10 cellular contexts compared by ENCODE assay signal in the genomic region with DNA sequence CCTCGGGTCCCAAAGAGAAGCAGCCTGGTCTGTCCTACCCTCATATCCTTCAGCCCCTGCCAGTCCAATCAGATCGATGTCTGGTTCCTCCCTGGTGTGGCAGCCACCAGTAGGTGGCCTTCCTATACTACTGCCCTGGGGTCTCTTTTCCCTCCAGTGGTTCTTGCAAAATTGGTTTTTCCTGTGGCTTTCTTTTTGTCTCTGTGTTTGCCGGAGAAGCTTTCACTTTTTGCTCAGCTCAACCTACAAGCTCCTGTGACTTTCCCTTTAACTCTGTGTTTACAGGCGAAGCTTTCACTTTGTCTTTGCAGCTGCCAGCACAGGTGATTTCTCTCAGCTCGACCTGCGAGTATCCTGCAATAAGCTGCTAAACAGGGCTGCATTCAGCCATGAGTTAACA. TPM values are rescaled to one million over a fixed set of nuclear protein-coding genes. Genes with fewer than 3 reads are reported as not detected.
DNase-seq lines count a peak whose midpoint lies in the region; ATAC-seq, FAIRE-seq and TF ChIP-seq lines count a peak whose summit lies in the region.
"Had no signal": no experiment of that assay in that cellular context is flagged by ENCODE, and none has a peak within 500 bp of the region (broad histone marks: within the 10 kb centered on the region; RNA-seq: fewer than 3 reads in every experiment).

No MANE protein-coding gene starts in this region.

- in situ Hi-C loops in GM12878 (cut with MboI) = loop anchor here (10.0 kb wide), 1 partner anchor 270 kb away; no protein-coding TSS in a partner anchor

- BruUV-seq in GM12878 (replicated peaks; lab: Mats Ljungman, UMichigan) = no TSS peak

- H3K4me1 ChIP-seq in GM12878 (ENCODE audit: control insufficient read depth, insufficient read depth, low read length) = no peaks in the 10 kb centered on the region
- no peaks in the 10 kb centered on the region for H3K4me1 ChIP-seq in CD8-positive, alpha-beta memory T cell (ENCODE audit: insufficient read depth, low read length)

- intact Hi-C loops in GM12878 (cut with micrococcal nuclease; ENCODE audit: unreplicated experiment) = loop anchor here (1.0 to 10.0 kb wide), 5 partner anchors 121 to 630 kb away; no protein-coding TSS in a partner anchor

- CTCF ChIA-PET in GM12878 (lab: Yijun Ruan, JAX) = interaction anchor here (0.6 to 3.1 kb wide), 25 partner anchors 10 to 406 kb away, joined by 3 to 42 read pairs (median 5); a partner anchor contains a TSS
- CTCF ChIA-PET in CD8-positive, alpha-beta memory T cell (lab: Charles Lee) = no interaction called here

- H3K27ac Mint-ChIP-seq in neural crest cell (ENCODE audit: unreplicated experiment) = no peak overlapping the region
- H3K27ac Mint-ChIP-seq in CD8-positive, alpha-beta memory T cell = no peak overlapping the region

- H3K27me3 ChIP-seq in GM12878 (replicated peaks in 1 of 2; ENCODE audit: control insufficient read depth in 2 of 2, insufficient read depth in 2 of 2, low read length in 1 of 2) = no peaks in the 10 kb centered on the region
- H3K27me3 ChIP-seq in CD8-positive, alpha-beta memory T cell (ENCODE audit: insufficient read depth, low read length, poor library complexity, severe bottlenecking) = no peaks in the 10 kb centered on the region

- no peaks in the 10 kb centered on the region for H3K79me2 ChIP-seq in GM12878 (ENCODE audit: control insufficient read depth, insufficient read depth, low read length)

- RAD21 ChIA-PET in GM12878 (lab: Charles Lee; ENCODE audit: unreplicated experiment) = interaction anchor here (0.8 to 3.1 kb wide), 13 partner anchors 40 to 407 kb away, joined by 3 to 29 read pairs (median 8); a partner anchor contains a TSS

- peak; percentile 48 for TF ChIP-seq RAD21 in GM12878 (IDR thresholded peaks at IDR 0.05; ENCODE audit: insufficient read depth, low read depth, low read length)

- FAIRE-seq in GM12878 (lab: Jason Lieb, UNC) = peak; percentile 13

- no peak for TF ChIP-seq EP300 in GM12878 (IDR thresholded peaks at IDR 0.05; ENCODE audit: borderline replicate concordance in 1 of 2, control insufficient read depth in 1 of 2, low read depth in 2 of 2, low read length in 2 of 2)

- H3K36me3 Mint-ChIP-seq in neural crest cell (ENCODE audit: low read depth) = no peaks in the 10 kb centered on the region
- H3K36me3 Mint-ChIP-seq in CD8-positive, alpha-beta memory T cell = no peaks in the 10 kb centered on the region

- no peak overlapping the region for H3K4me2 ChIP-seq in GM12878 (ENCODE audit: control insufficient read depth, insufficient read depth)

- H3K9me3 Mint-ChIP-seq in neural crest cell = no peaks in the 10 kb centered on the region
- peaks cover 0 to 5% (median 4%) of the 10 kb centered on the region in 5 donors for H3K9me3 Mint-ChIP-seq in CD8-positive, alpha-beta memory T cell

- H3K4me3 ChIP-seq in GM12878 = no peak overlapping the region
- no peak overlapping the region for H3K4me3 ChIP-seq in CD8-positive, alpha-beta memory T cell (ENCODE audit: low read length)

- 20% methylated on average over 6 of the region's 6 CpGs for WGBS in GM12878 (ENCODE audit: insufficient coverage, insufficient replicate concordance, low lambda C conversion rate, missing lambda C conversion rate)

- peaks cover 22% of the 10 kb centered on the region for H3K4me1 Mint-ChIP-seq in neural crest cell
- no peaks in the 10 kb centered on the region for H3K4me1 Mint-ChIP-seq in CD8-positive, alpha-beta memory T cell

- DNase-seq in GM12878 (ENCODE audit: low read depth, low spot score) = peak; percentile 21
- no peak for DNase-seq in neural crest cell (ENCODE audit: low read depth, low spot score)
- no peak for DNase-seq in superior temporal gyrus (ENCODE audit: extremely low spot score)
- no peak for DNase-seq in CD8-positive, alpha-beta memory T cell
- no peak for DNase-seq in SKM-1 treated with dmso at 0.1 percent for 144 hours (lab: John Stamatoyannopoulos, UW; ENCODE audit: unreplicated experiment)
- no peak for DNase-seq in stimulated activated naive CD4-positive, alpha-beta T cell (lab: John Stamatoyannopoulos, UW)

- TF ChIP-seq CTCF in GM12878 (IDR thresholded peaks at IDR 0.05 in 2 of 3, conservative IDR thresholded peaks at IDR 0.05 in 1 of 3; ENCODE audit: control insufficient read depth in 2 of 3, extremely low read depth in 1 of 3, insufficient read depth in 1 of 3, low read depth in 3 of 3, low read length in 3 of 3) = peak; percentile 26 to 36 (median 35); a peak in 3 of 6 replicates
- peak; percentile 47 for TF ChIP-seq CTCF in neural crest cell (conservative IDR thresholded peaks at IDR 0.05)

- TF ChIP-seq POLR2A in GM12878 (IDR thresholded peaks at IDR 0.05; ENCODE audit: low read depth, low read length) = no peak

- H3K27me3 Mint-ChIP-seq in neural crest cell (ENCODE audit: low read depth) = peaks cover 3% of the 10 kb centered on the region
- no peaks in the 10 kb centered on the region for H3K27me3 Mint-ChIP-seq in CD8-positive, alpha-beta memory T cell

- H3K9ac ChIP-seq in GM12878 (ENCODE audit: control insufficient read depth, insufficient read depth, low read length) = no peak overlapping the region

- POLR2A ChIA-PET in GM12878 (lab: Charles Lee) = interaction anchor here (0.7 to 1.7 kb wide), 2 partner anchors 145 to 153 kb away, joined by 3 to 4 read pairs; no protein-coding TSS in a partner anchor
- POLR2A ChIA-PET in CD8-positive, alpha-beta memory T cell (lab: Charles Lee) = no interaction called here

- H3K27ac ChIP-seq in GM12878 (ENCODE audit: control insufficient read depth, insufficient read depth) = no peak overlapping the region
- no peak overlapping the region for H3K27ac ChIP-seq in CD8-positive, alpha-beta memory T cell (ENCODE audit: low read depth, low read length)
- H3K27ac ChIP-seq: epithelial cell of prostate had no signal

- no peaks in the 10 kb centered on the region for H3K9me3 ChIP-seq in GM12878 (replicated peaks; ENCODE audit: control insufficient read depth, insufficient read depth, low read length)
- H3K9me3 ChIP-seq in CD8-positive, alpha-beta memory T cell (ENCODE audit: low read length) = no peaks in the 10 kb centered on the region

- H4K20me1 ChIP-seq in GM12878 (ENCODE audit: control insufficient read depth, insufficient read depth) = no peaks in the 10 kb centered on the region

- H3K36me3 ChIP-seq in GM12878 (ENCODE audit: control insufficient read depth in 2 of 2, insufficient read depth in 2 of 2, low read length in 1 of 2) = no peaks in the 10 kb centered on the region
- H3K36me3 ChIP-seq in CD8-positive, alpha-beta memory T cell (ENCODE audit: insufficient read depth, low read length) = no peaks in the 10 kb centered on the region

- ATAC-seq in GM18517 (IDR thresholded peaks at IDR 0.05; ENCODE audit: unreplicated experiment) (peak; percentile 59), HG03280 (IDR thresholded peaks at IDR 0.05; ENCODE audit: unreplicated experiment) (peak; percentile 42), GM12878 (peak; percentile 83)

- H2AFZ ChIP-seq in GM12878 (ENCODE audit: control insufficient read depth, low read depth, low read length) = no peak overlapping the region; the same call in 1 of the 2 replicates

- no peak overlapping the region for H3K4me3 Mint-ChIP-seq in neural crest cell
- no peak overlapping the region for H3K4me3 Mint-ChIP-seq in CD8-positive, alpha-beta memory T cell

- SMC1A ChIA-PET in GM12878 (lab: Charles Lee; ENCODE audit: uncharacterized antibody, unreplicated experiment) = interaction anchor here (0.6 to 2.6 kb wide), 26 partner anchors 10 to 267 kb away, joined by 3 to 40 read pairs (median 4); a partner anchor contains a TSS

TF ChIP-seq in GM12878, 131 proteins besides CTCF, POLR2A, EP300 and RAD21:
- peak; percentile 30; the same call in 1 of the 2 replicates for TF ChIP-seq SMC3 (IDR thresholded peaks at IDR 0.05; ENCODE audit: borderline replicate concordance, low read length)
- TF ChIP-seq RAD51 (IDR thresholded peaks at IDR 0.05) = no peak
- TF ChIP-seq RCOR1 (conservative IDR thresholded peaks at IDR 0.05; ENCODE audit: low read depth, low read length) = no peak
- peak; percentile 46; the same call in 1 of the 2 replicates for TF ChIP-seq NBN (IDR thresholded peaks at IDR 0.05)
- TF ChIP-seq NRF1 (conservative IDR thresholded peaks at IDR 0.05; ENCODE audit: low read depth, low read length) = no peak
TF ChIP-seq in GM12878: peak in this region for 2.

RNA-seq across cellular contexts. Expression of a gene that starts 46.8 kb away (rescaled TPM):
- not detected in 2 replicates for total RNA-seq in GM12878 (2013; cell fraction: nucleolus; rRNA removed)
- total RNA-seq in GM12878 (2014; rRNA removed) (0.11 TPM in 2 replicates), GM12878 (2014; rRNA removed; fragmentation: Illumina TruSeq; extraction: Trizol) (0.09 TPM in 1 of 2 replicates, not detected in the other), GM12878 (2021) (not detected in 2 replicates), neural crest cell (not detected in 2 replicates)
- polyA plus RNA-seq in GM12878 (2011; ENCODE audit: low read depth) = not detected
- polyA plus RNA-seq in GM12878 (2011; rRNA removed) (0.04 and 0.06 TPM in 2 replicates), GM12878 (2014; fragmentation: Illumina TruSeq; extraction: Trizol) (0.12 and 0.13 TPM in 2 replicates), GM12878 (2014; fragmentation: Nextera tagmentation; extraction: Ambion mirVana) (under 1 TPM; 0.05 to 0.18 TPM), GM12878 (2014; rRNA removed) (0.09 TPM in 1 of 2 replicates, not detected in the other), GM12878 (2016; fragmentation: Nextera tagmentation; extraction: Ambion mirVana) (under 1 TPM in 1 of 2 experiments, not detected in 1; 0.08 TPM)
- polyA plus RNA-seq in GM12878 (2011; cell fraction: cytosol; rRNA removed) = not detected in 2 replicates
- polyA plus RNA-seq in GM12878 (2011; cell fraction: nucleus; rRNA removed) = not detected in 2 replicates
- 0.03 TPM in 1 of 2 replicates, not detected in the other for polyA plus RNA-seq in GM12878 (2012)
- 0.10 and 0.22 TPM in 2 replicates for polyA minus RNA-seq in GM12878 (2011; rRNA and poly(A)+ RNA removed)
- not detected in 2 replicates for polyA minus RNA-seq in GM12878 (2011; cell fraction: cytosol; rRNA and poly(A)+ RNA removed)
- polyA minus RNA-seq in GM12878 (2011; cell fraction: nucleus; rRNA and poly(A)+ RNA removed) = not detected in 2 replicates
- not detected for total RNA-seq in CD8-positive, alpha-beta memory T cell
- polyA plus RNA-seq in CD8-positive, alpha-beta memory T cell = not detected
- total RNA-seq: T-helper 1 cell treated with Interleukin-12 subunit alpha and Interleukin-12 subunit beta and Interleukin-4 antibody, amounts not matched to agents 30 ng/mL and 1 ng/mL, for 36 hours had no signal
